ENCODE assay signal across 17 cellular contexts in genomic region chr7:139808846-139809442, GRCh38.
"Had no signal": no experiment of that assay in that cellular context is flagged by ENCODE, and none has a peak within 500 bp of the region (broad histone marks: within the 10 kb centered on the region; RNA-seq: fewer than 3 reads in every experiment).

No MANE protein-coding gene starts in this region.

- H3K9me3 Mint-ChIP-seq: T-cell had no signal

- H3K27ac ChIP-seq: RWPE1 had no signal

- ATAC-seq: T-cell had no signal

- H3K4me3 ChIP-seq: MG63 had no signal

- H3K36me3 ChIP-seq: MG63 had no signal

- H3K4me3 Mint-ChIP-seq: T-cell had no signal

- DNase-seq: Karpas-422, KG1, MG63, NCI-H1092, NCI-H1105 treated with DMSO at 0.1 percent for 48 hours, NCI-H1417 treated with DMSO at 0.1 percent for 48 hours, NCI-H1694 treated with DMSO at 0.1 percent for 48 hours, NCI-H1930, NCI-H2081, NCI-H2107, NCI-H226, NCI-H446, NCI-H510A, SK-N-SH, SW 1271, T-cell had no signal

- H3K27ac Mint-ChIP-seq: T-cell had no signal

- H3K9me3 ChIP-seq: MG63, SK-N-SH had no signal

- H3K36me3 Mint-ChIP-seq: T-cell had no signal
